In genomic region chr10:59752278-59752940, GRCh38 we compare ENCODE assay signal across 29 cellular contexts. TPM values are rescaled to one million over a fixed set of nuclear protein-coding genes. Genes with fewer than 3 reads are reported as not detected.
"Had no signal": no experiment of that assay in that cellular context is flagged by ENCODE, and none has a peak within 500 bp of the region (broad histone marks: within the 10 kb centered on the region; RNA-seq: fewer than 3 reads in every experiment).

No MANE protein-coding gene starts in this region.

- H3K27me3 ChIP-seq: colonic mucosa, gastroesophageal sphincter, right lobe of liver, upper lobe of left lung had no signal

- H3K4me1 ChIP-seq: colonic mucosa, gastroesophageal sphincter, right lobe of liver, upper lobe of left lung had no signal

- H3K36me3 ChIP-seq: colonic mucosa, gastroesophageal sphincter, right lobe of liver, upper lobe of left lung had no signal

- H3K9me3 ChIP-seq: colonic mucosa, gastroesophageal sphincter, right lobe of liver, upper lobe of left lung had no signal

- H3K4me3 ChIP-seq: colonic mucosa, gastroesophageal sphincter, right lobe of liver, upper lobe of left lung had no signal

- ATAC-seq: activated CD8-positive, alpha-beta T cell treated with anti-CD3 and anti-CD28 coated beads for 36 hours; activated T-cell treated with anti-CD3 and anti-CD28 coated beads, Interleukin-2, amount 50 U/mL, for 72 hours; gastroesophageal sphincter; natural killer cell; right lobe of liver; stimulated activated memory B cell treated with anti-CD40 and anti-IgM and Interleukin-4, amounts not matched to agents 10 μg/mL and 1 μg/mL and 100 μg/mL, for 72 hours; stimulated activated naive CD8-positive, alpha-beta T cell treated with anti-CD3 and anti-CD28 coated beads, Interleukin-15, amount 100 ng/mL, for 72 hours; WTC11 had no signal

- H3K27ac ChIP-seq: colonic mucosa, gastroesophageal sphincter, right lobe of liver, upper lobe of left lung had no signal

- DNase-seq: activated CD4-positive, alpha-beta T cell treated with anti-CD3 and anti-CD28 coated beads for 1 hour; activated CD4-positive, alpha-beta T cell treated with anti-CD3 and anti-CD28 coated beads, Interleukin-2, amount 10 ng/mL, durations not matched to agents 7 days and 5 days; activated CD8-positive, alpha-beta T cell treated with anti-CD3 and anti-CD28 coated beads for 36 hours; activated effector memory CD4-positive, alpha-beta T cell treated with Interleukin-2 at 50 U/mL for 16 hours; activated naive CD4-positive, alpha-beta T cell treated with Interleukin-2 at 50 U/mL for 16 hours; activated T-cell treated with anti-CD3 and anti-CD28 coated beads, Interleukin-2, amount 50 U/mL, for 72 hours; anterior cingulate cortex; colonic mucosa; effector CD8-positive, alpha-beta T cell; head of caudate nucleus; hypothalamus; immature natural killer cell; natural killer cell; right lobe of liver; small intestine; stimulated activated CD4-positive, alpha-beta T cell treated with anti-CD3 and anti-CD28 coated beads, Interleukin-4, amount 100 ng/mL, for 24 hours; stimulated activated naive CD8-positive, alpha-beta T cell treated with anti-CD3 and anti-CD28 coated beads, Interleukin-15, amount 100 ng/mL, for 72 hours; T-helper 2 cell; upper lobe of left lung had no signal

RNA-seq across cellular contexts. Expression of gene MRLN, which starts 0.8 kb away (rescaled TPM):
- total RNA-seq: activated CD4-positive, alpha-beta T cell treated with anti-CD3 and anti-CD28 coated beads, Interleukin-2, amount 10 ng/mL, durations not matched to agents 7 days and 5 days; activated CD8-positive, alpha-beta T cell treated with anti-CD3 and anti-CD28 coated beads for 36 hours; activated T-cell treated with anti-CD3 and anti-CD28 coated beads, Interleukin-2, amount 50 U/mL, for 72 hours; bronchial epithelial cell; colonic mucosa; dermis microvascular lymphatic vessel endothelial cell; epithelial cell of proximal tubule; gastroesophageal sphincter; kidney epithelial cell; lower leg skin; mesothelial cell of epicardium; natural killer cell; omental fat pad; right lobe of liver; WTC11 had no signal

RNA-seq across cellular contexts. Expression of gene SLC16A9, which starts 42.8 kb away (rescaled TPM):
- total RNA-seq: natural killer cell had no signal
